In genomic region chr4:174709531-174709930, GRCh38 we compare ENCODE assay signal across 22 cellular contexts.
"Had no signal": no experiment of that assay in that cellular context is flagged by ENCODE, and none has a peak within 500 bp of the region (broad histone marks: within the 10 kb centered on the region; RNA-seq: fewer than 3 reads in every experiment).

No MANE protein-coding gene starts in this region.

- H3K27me3 ChIP-seq: heart right ventricle, neural progenitor cell, right atrium auricular region, sigmoid colon, tibial nerve, upper lobe of left lung had no signal

- H3K9me3 ChIP-seq: heart right ventricle, left ventricle myocardium inferior, lower lobe of right lung, mucosa of descending colon, prostate gland, right atrium auricular region, sigmoid colon, spleen, thoracic aorta, tibial nerve, upper lobe of left lung had no signal

- ATAC-seq: effector memory CD8-positive, alpha-beta T cell; heart right ventricle; left colon; lower lobe of right lung; mucosa of descending colon; natural killer cell treated with Interleukin-12 subunit alpha and Interleukin-12 subunit beta and Interleukin-15 and Interleukin-18, amount 100 ng/mL, for 72 hours; stimulated activated naive B cell treated with anti-CD40 and anti-IgM and Interleukin-4, amounts not matched to agents 10 μg/mL and 1 μg/mL and 100 μg/mL, for 72 hours had no signal

- H3K36me3 ChIP-seq: heart right ventricle, left ventricle myocardium inferior, lower lobe of right lung, neural progenitor cell, prostate gland, right atrium auricular region, sigmoid colon, spleen, thoracic aorta, tibial nerve, upper lobe of left lung had no signal

- H3K4me2 ChIP-seq: neural progenitor cell had no signal

- H3K27ac ChIP-seq: left ventricle myocardium inferior, lower lobe of right lung, neural progenitor cell, prostate gland, right atrium auricular region, sigmoid colon, spleen, thoracic aorta, tibial nerve, upper lobe of left lung had no signal

- H3K9ac ChIP-seq: neural progenitor cell had no signal

- DNase-seq: cortex of kidney; effector memory CD8-positive, alpha-beta T cell; foreskin melanocyte; glutamatergic neuron; heart right ventricle; hippocampal formation; left colon; left ventricle myocardium inferior; lower lobe of right lung; mucosa of descending colon; naive B cell; sigmoid colon; spleen; stimulated activated CD4-positive, alpha-beta T cell treated with anti-CD3 and anti-CD28 coated beads, Interleukin-2, amount 100 ng/mL, for 48 hours; stimulated activated naive B cell treated with anti-CD40 and anti-IgM and Interleukin-4, amounts not matched to agents 10 μg/mL and 1 μg/mL and 100 μg/mL, for 72 hours; upper lobe of left lung had no signal

- H3K4me1 ChIP-seq: heart right ventricle, left ventricle myocardium inferior, lower lobe of right lung, prostate gland, right atrium auricular region, spleen, upper lobe of left lung had no signal

- H3K4me3 ChIP-seq: heart right ventricle, left ventricle myocardium inferior, lower lobe of right lung, mucosa of descending colon, neural progenitor cell, prostate gland, right atrium auricular region, sigmoid colon, spleen, thoracic aorta, tibial nerve, upper lobe of left lung had no signal

- H2AFZ ChIP-seq: neural progenitor cell had no signal
